Comparison of ENCODE assay signal across 8 cellular contexts in genomic region chr6:118895241-118895561, GRCh38. TPM values are rescaled to one million over a fixed set of nuclear protein-coding genes. Genes with fewer than 3 reads are reported as not detected.
DNase-seq lines count a peak whose midpoint lies in the region; ATAC-seq and TF ChIP-seq lines count a peak whose summit lies in the region.

No MANE protein-coding gene starts in this region.

- no peaks in the 10 kb centered on the region for H3K27me3 Mint-ChIP-seq in activated naive CD4-positive, alpha-beta T cell treated with anti-CD3 and anti-CD28 coated beads, Interleukin-2, amount 10 ng/mL, durations not matched to agents 7 days and 5 days
- peaks cover 4% of the 10 kb centered on the region for H3K27me3 Mint-ChIP-seq in type B pancreatic cell

- no peaks in the 10 kb centered on the region for H3K9me3 Mint-ChIP-seq in activated naive CD4-positive, alpha-beta T cell treated with anti-CD3 and anti-CD28 coated beads, Interleukin-2, amount 10 ng/mL, durations not matched to agents 7 days and 5 days
- no peaks in the 10 kb centered on the region for H3K9me3 Mint-ChIP-seq in type B pancreatic cell

- H3K36me3 ChIP-seq in right lobe of liver, result no peaks in the 10 kb centered on the region

- H3K36me3 Mint-ChIP-seq in activated naive CD4-positive, alpha-beta T cell treated with anti-CD3 and anti-CD28 coated beads, Interleukin-2, amount 10 ng/mL, durations not matched to agents 7 days and 5 days, result peaks cover 28% of the 10 kb centered on the region
- H3K36me3 Mint-ChIP-seq in type B pancreatic cell, result peaks cover 23% of the 10 kb centered on the region

- TF ChIP-seq CTCF in right lobe of liver (IDR thresholded peaks at IDR 0.05) (no peak), type B pancreatic cell (conservative IDR thresholded peaks at IDR 0.05) (no peak)

- ATAC-seq in right lobe of liver, result no peak

- intact Hi-C loops in right lobe of liver (cut with DNase I), result no loop called here

- peaks cover 0 to 17% (median 3%) of the 10 kb centered on the region in 4 donors for H3K4me1 ChIP-seq in right lobe of liver

- H3K4me3 ChIP-seq in right lobe of liver, result peak overlapping the region; percentile 83 to 89 (median 87)

- CTCF ChIA-PET in activated naive CD4-positive, alpha-beta T cell treated with anti-CD3 and anti-CD28 coated beads, Interleukin-2, amount 10 ng/mL, durations not matched to agents 7 days and 5 days (lab: Charles Lee), result interaction anchor here (1.0 to 4.9 kb wide), 3 partner anchors 50 to 185 kb away, joined by 3 to 28 read pairs (median 8); no protein-coding TSS in a partner anchor

- 0% methylated on average over 14 of the region's 14 CpGs for WGBS in adipose tissue, 3 donors
- WGBS in right lobe of liver (ENCODE audit: insufficient coverage, low coverage, low lambda C conversion rate, missing lambda C conversion rate), result 0% methylated on average over 9 of the region's 14 CpGs

- no peak for DNase-seq in activated naive CD4-positive, alpha-beta T cell treated with anti-CD3 and anti-CD28 coated beads, Interleukin-2, amount 10 ng/mL, durations not matched to agents 7 days and 5 days
- no peak for DNase-seq in activated naive CD4-positive, alpha-beta T cell treated with anti-CD3 and anti-CD28 coated beads, Interleukin-2, amount 50 U/mL, for 16 hours
- DNase-seq in right lobe of liver, result no peak
- no peak for DNase-seq in type B pancreatic cell (ENCODE audit: extremely low spot score, unreplicated experiment)
- no peak for DNase-seq in midbrain (lab: John Stamatoyannopoulos, UW)
- no peak for DNase-seq in kidney tubule cell (ENCODE audit: low spot score)
- DNase-seq in SW 1271 (lab: John Stamatoyannopoulos, UW), result no peak

- peak; percentile 32 for TF ChIP-seq POLR2A in right lobe of liver (IDR thresholded peaks at IDR 0.05)

- no peaks in the 10 kb centered on the region for H3K9me3 ChIP-seq in right lobe of liver

- H3K27ac Mint-ChIP-seq in activated naive CD4-positive, alpha-beta T cell treated with anti-CD3 and anti-CD28 coated beads, Interleukin-2, amount 10 ng/mL, durations not matched to agents 7 days and 5 days, result peak overlapping the region; percentile 92
- H3K27ac Mint-ChIP-seq in type B pancreatic cell, result peak overlapping the region; percentile 95

- peak overlapping the region; percentile 92 for H3K4me3 Mint-ChIP-seq in activated naive CD4-positive, alpha-beta T cell treated with anti-CD3 and anti-CD28 coated beads, Interleukin-2, amount 10 ng/mL, durations not matched to agents 7 days and 5 days
- H3K4me3 Mint-ChIP-seq in type B pancreatic cell, result peak overlapping the region; percentile 91

- peaks cover 60% of the 10 kb centered on the region for H3K4me1 Mint-ChIP-seq in activated naive CD4-positive, alpha-beta T cell treated with anti-CD3 and anti-CD28 coated beads, Interleukin-2, amount 10 ng/mL, durations not matched to agents 7 days and 5 days
- peaks cover 40% of the 10 kb centered on the region for H3K4me1 Mint-ChIP-seq in type B pancreatic cell (ENCODE audit: unreplicated experiment)

- H3K27ac ChIP-seq in adipose tissue (ENCODE audit: low read depth, low read length), result peak overlapping the region; percentile 90
- peak overlapping the region; percentile 78 to 95 (median 92) for H3K27ac ChIP-seq in right lobe of liver

- no peaks in the 10 kb centered on the region for H3K27me3 ChIP-seq in right lobe of liver

RNA-seq across cellular contexts. Expression of gene ASF1A, which starts 1.2 kb away (rescaled TPM):
- 1 to 10 TPM; 5.8 to 8.9 (median 6.4) TPM for polyA plus RNA-seq in adipose tissue
- total RNA-seq in right lobe of liver, result 10 to 100 TPM in 2 of 6 experiments, 1 to 10 TPM in 4; 5.8 to 15.3 (median 8.3) TPM
- 25.4 and 32.5 TPM in 2 replicates for total RNA-seq in type B pancreatic cell (ENCODE audit: low replicate concordance)

RNA-seq across cellular contexts. Expression of gene MCM9, which starts 39.8 kb away (rescaled TPM):
- 1 to 10 TPM; 2.0 to 5.1 (median 3.5) TPM for polyA plus RNA-seq in adipose tissue
- total RNA-seq in right lobe of liver (1 to 10 TPM; 4.3 to 7.6 (median 6.9) TPM), type B pancreatic cell (ENCODE audit: low replicate concordance) (16.6 and 19.6 TPM in 2 replicates)
